Comparison of ENCODE assay signal across 9 cellular contexts in genomic region chr17:8056232-8056975, GRCh38. TPM values are rescaled to one million over a fixed set of nuclear protein-coding genes. Genes with fewer than 3 reads are reported as not detected.
DNase-seq lines count a peak whose midpoint lies in the region; ATAC-seq, FAIRE-seq and TF ChIP-seq lines count a peak whose summit lies in the region.
"Had no signal": no experiment of that assay in that cellular context is flagged by ENCODE, and none has a peak within 500 bp of the region (broad histone marks: within the 10 kb centered on the region; RNA-seq: fewer than 3 reads in every experiment).

No MANE protein-coding gene starts in this region.

- no peak for FAIRE-seq in K562 (lab: Jason Lieb, UNC)
- FAIRE-seq: G401.6 had no signal

- peak; percentile 42 to 56 for DNase-seq in activated T-cell treated with anti-CD3 and anti-CD28 coated beads, Interleukin-2, amount 50 U/mL, for 48 hours
- DNase-seq in activated T-cell treated with anti-CD3 and anti-CD28 coated beads, Interleukin-2, amount 50 U/mL, for 24 hours = no peak
- DNase-seq in NAMALWA (ENCODE audit: low spot score) (peak; percentile 27), K562 (ENCODE audit: extremely low read depth in 1 of 4, low spot score in 3 of 4) (no peak), tibial nerve (ENCODE audit: low spot score in 2 of 2) (peak in 1 of 2 donors; percentile 47)

- H3K27me3 ChIP-seq in K562 (ENCODE audit: control insufficient read depth in 2 of 2, insufficient read depth in 2 of 2, low read length in 2 of 2) (peaks cover 2 to 12% of the 10 kb centered on the region in 2 experiments; a peak in 2 of 5 replicates), liver (ENCODE audit: control insufficient read depth in 4 of 4, insufficient read depth in 4 of 4, low read length in 3 of 4) (peaks cover 0 to 12% (median 5%) of the 10 kb centered on the region in 4 donors), tibial nerve (peaks cover 0 to 39% of the 10 kb centered on the region in 2 donors)

- no peaks in the 10 kb centered on the region for H3K79me2 ChIP-seq in K562 (ENCODE audit: control insufficient read depth, insufficient read depth, low read length)

- intact Hi-C loops in K562 (cut with micrococcal nuclease) = loop anchor here (2.0 to 10.0 kb wide), 2 partner anchors 62 to 144 kb away; no protein-coding TSS in a partner anchor

- in situ Hi-C loops in K562 (cut with MboI) = loop anchor here (5.0 to 25.0 kb wide), 3 partner anchors 144 to 931 kb away; partner anchors contain the start of gene MFSD6L

- no peaks in the 10 kb centered on the region for H3K36me3 Mint-ChIP-seq in activated T-cell treated with anti-CD3 and anti-CD28 coated beads, Interleukin-2, amount 50 U/mL, for 24 hours (ENCODE audit: low read depth)

- no peak overlapping the region for H3K27ac Mint-ChIP-seq in activated T-cell treated with anti-CD3 and anti-CD28 coated beads, Interleukin-2, amount 50 U/mL, for 24 hours

- H3K9ac ChIP-seq in K562 (ENCODE audit: insufficient read depth in 1 of 2, low read depth in 2 of 2, low read length in 2 of 2) (no peak overlapping the region), liver (ENCODE audit: low read depth in 1 of 2, low read length in 2 of 2) (no peak overlapping the region)

- CTCF ChIA-PET in K562 (lab: Yijun Ruan, JAX; ENCODE audit: low intra/inter-chr PET ratio) = interaction anchor here (1.9 to 3.4 kb wide), 2 partner anchors 39 to 313 kb away, joined by 12 to 17 read pairs; no protein-coding TSS in a partner anchor

- POLR2A ChIA-PET in K562 (lab: Yijun Ruan, JAX) = interaction anchor here (0.7 to 0.9 kb wide), 2 partner anchors 143 to 187 kb away, joined by 4 read pairs; no protein-coding TSS in a partner anchor

- no peak overlapping the region for H3K4me2 ChIP-seq in K562 (ENCODE audit: insufficient read depth, low read length)

- no TSS peak for BruUV-seq in K562 (replicated peaks; lab: Mats Ljungman, UMichigan)

- WGBS in K562 (ENCODE audit: insufficient coverage, low coverage, missing lambda C conversion rate) = 46% methylated on average over 12 of the region's 14 CpGs
- WGBS in liver = 20% methylated on average over 14 of the region's 14 CpGs
- 45% methylated on average over 14 of the region's 14 CpGs for WGBS in tibial nerve, 2 donors

- TF ChIP-seq EP300 in K562 (IDR thresholded peaks at IDR 0.05; ENCODE audit: low read length) (no peak), tibial nerve (IDR thresholded peaks at IDR 0.05) (peak; percentile 56 to 78)

- H3K36me3 ChIP-seq in K562 (ENCODE audit: control insufficient read depth, insufficient read depth, low read length) (no peaks in the 10 kb centered on the region), liver (ENCODE audit: control insufficient read depth in 4 of 4, insufficient read depth in 3 of 4, low read depth in 1 of 4, low read length in 3 of 4) (no peaks in the 10 kb centered on the region), tibial nerve (no peaks in the 10 kb centered on the region)

- TF ChIP-seq CTCF in K562 (IDR thresholded peaks at IDR 0.05 in 2 of 3, conservative IDR thresholded peaks at IDR 0.05 in 1 of 3; ENCODE audit: insufficient read depth in 2 of 3, low read depth in 1 of 3, low read length in 3 of 3) (no peak), liver (IDR thresholded peaks at IDR 0.05; ENCODE audit: low read depth, low read length, missing input control) (no peak), tibial nerve (IDR thresholded peaks at IDR 0.05) (no peak)

- no peaks in the 10 kb centered on the region for H3K9me1 ChIP-seq in K562 (ENCODE audit: control insufficient read depth, insufficient read depth, low read length)

- TF ChIP-seq POLR2A in K562 (conservative IDR thresholded peaks at IDR 0.05) (no peak), tibial nerve (IDR thresholded peaks at IDR 0.05) (peak in 1 of 2 donors; percentile 14)

- H3K4me3 Mint-ChIP-seq in activated T-cell treated with anti-CD3 and anti-CD28 coated beads, Interleukin-2, amount 50 U/mL, for 24 hours = no peak overlapping the region

- peaks cover 19% of the 10 kb centered on the region for H3K4me1 Mint-ChIP-seq in activated T-cell treated with anti-CD3 and anti-CD28 coated beads, Interleukin-2, amount 50 U/mL, for 24 hours (ENCODE audit: low read depth)

- ATAC-seq in K562 (no peak), HG02970 (IDR thresholded peaks at IDR 0.05; ENCODE audit: low FRiP score, unreplicated experiment) (no peak), HG03342 (IDR thresholded peaks at IDR 0.05; ENCODE audit: unreplicated experiment) (no peak)

- H3K9me3 Mint-ChIP-seq in activated T-cell treated with anti-CD3 and anti-CD28 coated beads, Interleukin-2, amount 50 U/mL, for 24 hours = no peaks in the 10 kb centered on the region

- no peaks in the 10 kb centered on the region for H4K20me1 ChIP-seq in K562 (replicated peaks; ENCODE audit: control insufficient read depth, insufficient read depth, low read length)

- H3K4me3 ChIP-seq in K562 (no peak overlapping the region), liver (ENCODE audit: low read depth in 1 of 3, low read length in 3 of 3) (no peak overlapping the region), tibial nerve (no peak overlapping the region)

- no peak for TF ChIP-seq RAD21 in K562 (CRISPR knock-in tag; conservative IDR thresholded peaks at IDR 0.05 in 1 of 2, IDR thresholded peaks at IDR 0.05 in 1 of 2)
- TF ChIP-seq RAD21 in liver (IDR thresholded peaks at IDR 0.05) = peak in 1 of 2 donors; percentile 17

- H2AFZ ChIP-seq in K562 (ENCODE audit: low read depth, low read length) = peak overlapping the region; percentile 17; the same call in 1 of the 2 replicates

- H3K9me3 ChIP-seq in K562 (replicated peaks; ENCODE audit: control insufficient read depth, insufficient read depth, low read depth, low read length) = no peaks in the 10 kb centered on the region
- H3K9me3 ChIP-seq in liver (ENCODE audit: control insufficient read depth in 4 of 4, low read length in 3 of 4) = no peaks in the 10 kb centered on the region
- H3K9me3 ChIP-seq in tibial nerve = no peaks in the 10 kb centered on the region

- peaks cover 51% of the 10 kb centered on the region for H3K27me3 Mint-ChIP-seq in activated T-cell treated with anti-CD3 and anti-CD28 coated beads, Interleukin-2, amount 50 U/mL, for 24 hours

- H3K4me1 ChIP-seq in K562 (replicated peaks in 1 of 2; ENCODE audit: control insufficient read depth in 2 of 2, insufficient read depth in 2 of 2, low read length in 2 of 2) = no peaks in the 10 kb centered on the region; a peak in 1 of 5 replicates
- H3K4me1 ChIP-seq in liver (ENCODE audit: control insufficient read depth in 4 of 4, insufficient read depth in 4 of 4, low read length in 3 of 4) = peaks cover 0 to 24% (median 16%) of the 10 kb centered on the region in 4 donors
- peaks cover 0 to 20% (median 3%) of the 10 kb centered on the region in 4 donors for H3K4me1 ChIP-seq in tibial nerve

- H3K27ac ChIP-seq in K562 (ENCODE audit: extremely low read depth, low read depth, low read length) (no peak overlapping the region), liver (ENCODE audit: low read depth in 1 of 2, low read length in 2 of 2) (no peak overlapping the region), tibial nerve (peak overlapping the region in 3 of 4 donors; percentile 24 to 72 (median 60))

RNA-seq across cellular contexts. Expression of gene ALOX15B, which starts 17.5 kb away (rescaled TPM):
- not detected in 2 replicates for total RNA-seq in K562 (2011; cell fraction: chromatin; rRNA removed; ENCODE audit: low replicate concordance)
- not detected in 2 replicates for total RNA-seq in K562 (2011; cell fraction: nucleolus; rRNA removed)
- not detected in 2 replicates for total RNA-seq in K562 (2011; cell fraction: nucleoplasm; rRNA removed)
- total RNA-seq in K562 (2014; rRNA removed) (not detected in 2 replicates), K562 (2014; rRNA removed; fragmentation: Illumina TruSeq; extraction: Trizol) (not detected in 2 replicates), K562 (2015; rRNA removed; fragmentation: Illumina TruSeq; extraction: Trizol) (not detected in 2 replicates), K562 (2021) (0.04 and 0.07 TPM in 2 replicates), liver (1 to 10 TPM in 1 of 2 donors, under 1 TPM in 1; 0.92 to 1.0 TPM), tibial nerve (10 to 100 TPM in 2 of 4 donors, 1 to 10 TPM in 2; 3.8 to 22.8 (median 9.3) TPM)
- polyA plus RNA-seq in K562 (2011; rRNA removed) (not detected in 2 replicates), K562 (2014; fragmentation: Illumina TruSeq; extraction: Trizol) (not detected in 2 replicates), K562 (2014; fragmentation: Nextera tagmentation; extraction: Ambion mirVana) (not detected), K562 (2014; rRNA removed) (not detected in 2 replicates), liver (under 1 TPM; 0.16 to 0.19 TPM)
- not detected in 2 replicates for polyA plus RNA-seq in K562 (2011; cell fraction: cytosol; rRNA removed)
- polyA plus RNA-seq in K562 (2011; cell fraction: nucleus; rRNA removed) = not detected in 2 replicates
- not detected in 2 replicates for polyA plus RNA-seq in K562 (2012)
- polyA minus RNA-seq in K562 (2011; rRNA and poly(A)+ RNA removed) = not detected in 2 replicates
- polyA minus RNA-seq in K562 (2011; cell fraction: cytosol; rRNA and poly(A)+ RNA removed) = not detected in 2 replicates
- not detected in 2 replicates for polyA minus RNA-seq in K562 (2011; cell fraction: nucleus; rRNA and poly(A)+ RNA removed)

RNA-seq across cellular contexts. Expression of gene ALOX12B, which starts 31.1 kb away (rescaled TPM):
- total RNA-seq in K562 (2011; cell fraction: chromatin; rRNA removed; ENCODE audit: low replicate concordance) = not detected in 2 replicates
- not detected in 2 replicates for total RNA-seq in K562 (2011; cell fraction: nucleolus; rRNA removed)
- not detected in 2 replicates for total RNA-seq in K562 (2011; cell fraction: nucleoplasm; rRNA removed)
- not detected in 2 replicates for total RNA-seq in K562 (2014; rRNA removed)
- not detected in 2 replicates for total RNA-seq in K562 (2014; rRNA removed; fragmentation: Illumina TruSeq; extraction: Trizol)
- total RNA-seq in K562 (2015; rRNA removed; fragmentation: Illumina TruSeq; extraction: Trizol) = not detected in 2 replicates
- not detected in 2 replicates for total RNA-seq in K562 (2021)
- not detected in 2 replicates for polyA plus RNA-seq in K562 (2011; rRNA removed)
- not detected in 2 replicates for polyA plus RNA-seq in K562 (2011; cell fraction: cytosol; rRNA removed)
- polyA plus RNA-seq in K562 (2011; cell fraction: nucleus; rRNA removed) = not detected in 2 replicates
- not detected in 2 replicates for polyA plus RNA-seq in K562 (2012)
- not detected in 2 replicates for polyA plus RNA-seq in K562 (2014; fragmentation: Illumina TruSeq; extraction: Trizol)
- not detected for polyA plus RNA-seq in K562 (2014; fragmentation: Nextera tagmentation; extraction: Ambion mirVana)
- polyA plus RNA-seq in K562 (2014; rRNA removed) = not detected in 2 replicates
- not detected in 2 replicates for polyA minus RNA-seq in K562 (2011; rRNA and poly(A)+ RNA removed)
- not detected in 2 replicates for polyA minus RNA-seq in K562 (2011; cell fraction: cytosol; rRNA and poly(A)+ RNA removed)
- not detected in 2 replicates for polyA minus RNA-seq in K562 (2011; cell fraction: nucleus; rRNA and poly(A)+ RNA removed)
- total RNA-seq in liver = not detected
- not detected for polyA plus RNA-seq in liver
- total RNA-seq in tibial nerve = not detected

RNA-seq across cellular contexts. Expression of gene GUCY2D, which starts 54.0 kb away (rescaled TPM):
- total RNA-seq in K562 (2011; cell fraction: chromatin; rRNA removed; ENCODE audit: low replicate concordance) = not detected in 2 replicates
- total RNA-seq in K562 (2011; cell fraction: nucleolus; rRNA removed) = not detected in 2 replicates
- total RNA-seq in K562 (2011; cell fraction: nucleoplasm; rRNA removed) = not detected in 2 replicates
- total RNA-seq in K562 (2014; rRNA removed) (0.05 TPM in 1 of 2 replicates, not detected in the other), K562 (2014; rRNA removed; fragmentation: Illumina TruSeq; extraction: Trizol) (not detected in 2 replicates), K562 (2015; rRNA removed; fragmentation: Illumina TruSeq; extraction: Trizol) (not detected in 2 replicates), K562 (2021) (not detected in 2 replicates), liver (under 1 TPM in 1 of 2 donors, not detected in 1; 0.09 TPM), tibial nerve (under 1 TPM in 1 of 4 donors, not detected in 3; 0.30 TPM)
- polyA plus RNA-seq in K562 (2011; rRNA removed) (not detected in 2 replicates), K562 (2014; fragmentation: Illumina TruSeq; extraction: Trizol) (not detected in 2 replicates), K562 (2014; fragmentation: Nextera tagmentation; extraction: Ambion mirVana) (not detected), K562 (2014; rRNA removed) (0.03 TPM in 1 of 2 replicates, not detected in the other), liver (under 1 TPM in 1 of 2 donors, not detected in 1; 0.14 TPM)
- polyA plus RNA-seq in K562 (2011; cell fraction: cytosol; rRNA removed) = not detected in 2 replicates
- polyA plus RNA-seq in K562 (2011; cell fraction: nucleus; rRNA removed) = not detected in 2 replicates
- 0.26 TPM in 1 of 2 replicates, not detected in the other for polyA plus RNA-seq in K562 (2012)
- polyA minus RNA-seq in K562 (2011; rRNA and poly(A)+ RNA removed) = not detected in 2 replicates
- polyA minus RNA-seq in K562 (2011; cell fraction: cytosol; rRNA and poly(A)+ RNA removed) = not detected in 2 replicates
- polyA minus RNA-seq in K562 (2011; cell fraction: nucleus; rRNA and poly(A)+ RNA removed) = not detected in 2 replicates

Comparison
In these comparisons a context has a peak if more than half of its experiments do, and no peak if none do; other contexts are left out.
1. DNase-seq: peak in activated T-cell treated with anti-CD3 and anti-CD28 coated beads, Interleukin-2, amount 50 U/mL, for 48 hours (2 of 2) and NAMALWA (single experiment); none in activated T-cell treated with anti-CD3 and anti-CD28 coated beads, Interleukin-2, amount 50 U/mL, for 24 hours (single experiment) and K562 (0 of 4).
2. H3K27ac ChIP-seq: peak in tibial nerve (3 of 4); none in K562 (single experiment) and liver (0 of 2).